ENCODE assay signal across 41 cellular contexts in the genomic region with DNA sequence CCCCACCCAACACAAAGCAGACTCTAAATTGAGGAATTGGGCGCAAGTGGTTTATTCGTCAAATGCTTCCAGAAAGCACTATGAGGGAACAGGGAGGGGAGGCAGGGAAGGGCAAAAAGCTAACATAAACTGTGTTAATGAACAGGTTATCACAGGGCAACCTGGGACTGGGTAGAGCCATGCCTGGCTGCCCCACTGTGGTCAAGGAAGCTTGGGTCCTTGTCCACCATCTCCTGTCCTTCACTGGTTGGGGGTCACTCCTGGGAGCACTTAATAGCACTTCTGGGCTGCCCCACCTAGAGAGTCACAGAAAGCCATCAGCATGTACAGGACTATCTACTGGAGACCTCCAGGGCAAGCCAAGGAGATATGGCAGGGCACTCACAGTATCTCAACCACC.
"Had no signal": no experiment of that assay in that cellular context is flagged by ENCODE, and none has a peak within 500 bp of the region (broad histone marks: within the 10 kb centered on the region; RNA-seq: fewer than 3 reads in every experiment).

No MANE protein-coding gene starts in this region.

- H3K4me3 ChIP-seq: adrenal gland, ascending aorta, body of pancreas, breast epithelium, cardiac muscle cell had no signal

- H3K4me3 Mint-ChIP-seq: activated naive CD4-positive, alpha-beta T cell treated with anti-CD3 and anti-CD28 coated beads for 36 hours; activated naive CD4-positive, alpha-beta T cell treated with anti-CD3 and anti-CD28 coated beads, Interleukin-2, amount 10 ng/mL, durations not matched to agents 7 days and 5 days; activated naive CD4-positive, alpha-beta T cell treated with anti-CD3 and anti-CD28 coated beads, Interleukin-2, amount 50 U/mL, for 24 hours; activated naive CD8-positive, alpha-beta T cell; activated naive CD8-positive, alpha-beta T cell treated with anti-CD3 and anti-CD28 coated beads for 36 hours; activated naive CD8-positive, alpha-beta T cell treated with anti-CD3 and anti-CD28 coated beads, Interleukin-2, amount 10 ng/mL, durations not matched to agents 7 days and 5 days; activated naive CD8-positive, alpha-beta T cell treated with anti-CD3 and anti-CD28 coated beads, Interleukin-2, amount 50 U/mL, for 24 hours; activated T-cell treated with anti-CD3 and anti-CD28 coated beads, Interleukin-2, amount 50 U/mL, for 24 hours; activated T-cell treated with anti-CD3 and anti-CD28 coated beads, Interleukin-2, amount 50 U/mL, for 4 hours; activated T-cell treated with anti-CD3 and anti-CD28 coated beads, Interleukin-2, amount 50 U/mL, for 72 hours; activated T-helper 1 cell treated with anti-CD3 and anti-CD28 coated beads, Interleukin-12 subunit alpha, Interleukin-12 subunit beta, Interleukin-2, Interleukin-4 antibody, amounts not matched to agents 30 ng/mL and 10 ng/mL and 1 ng/mL, durations not matched to agents 14 hours and 24 hours and 36 hours; activated T-helper 17 cell treated with anti-CD3 and anti-CD28 coated beads, Interleukin-2, amount 50 U/mL, for 72 hours; brain; central memory CD8-positive, alpha-beta T cell had no signal

- H3K27ac Mint-ChIP-seq: activated naive CD4-positive, alpha-beta T cell treated with anti-CD3 and anti-CD28 coated beads for 36 hours; activated naive CD4-positive, alpha-beta T cell treated with anti-CD3 and anti-CD28 coated beads, Interleukin-2, amount 10 ng/mL, durations not matched to agents 7 days and 5 days; activated naive CD4-positive, alpha-beta T cell treated with anti-CD3 and anti-CD28 coated beads, Interleukin-2, amount 50 U/mL, for 24 hours; activated naive CD4-positive, alpha-beta T cell treated with anti-CD3 and anti-CD28 coated beads, Interleukin-2, amount 50 U/mL, for 72 hours; activated naive CD8-positive, alpha-beta T cell; activated naive CD8-positive, alpha-beta T cell treated with anti-CD3 and anti-CD28 coated beads for 36 hours; activated naive CD8-positive, alpha-beta T cell treated with anti-CD3 and anti-CD28 coated beads, Interleukin-2, amount 10 ng/mL, durations not matched to agents 7 days and 5 days; activated naive CD8-positive, alpha-beta T cell treated with anti-CD3 and anti-CD28 coated beads, Interleukin-2, amount 50 U/mL, for 24 hours; activated T-cell treated with anti-CD3 and anti-CD28 coated beads, Interleukin-2, amount 50 U/mL, for 24 hours; activated T-cell treated with anti-CD3 and anti-CD28 coated beads, Interleukin-2, amount 50 U/mL, for 72 hours; activated T-helper 1 cell treated with anti-CD3 and anti-CD28 coated beads, Interleukin-12 subunit alpha, Interleukin-12 subunit beta, Interleukin-2, Interleukin-4 antibody, amounts not matched to agents 30 ng/mL and 10 ng/mL and 1 ng/mL, durations not matched to agents 14 hours and 24 hours and 36 hours; activated T-helper 17 cell treated with anti-CD3 and anti-CD28 coated beads, Interleukin-2, amount 50 U/mL, for 72 hours; activated T-helper 2 cell treated with anti-CD3 and anti-CD28 coated beads, Interferon-gamma antibody, Interleukin-2, Interleukin-4, amounts not matched to agents 10 μg/mL and 5 μg/mL and 100 μg/mL, durations not matched to agents 14 hours and 24 hours and 36 hours; brain had no signal

- H3K27ac ChIP-seq: adrenal gland, ascending aorta, body of pancreas, brain microvascular endothelial cell, breast epithelium, cardiac muscle cell had no signal

- H3K36me3 ChIP-seq: adrenal gland, ascending aorta, brain microvascular endothelial cell, breast epithelium, cardiac muscle cell had no signal

- DNase-seq: activated effector memory CD4-positive, alpha-beta T cell treated with anti-CD3 and anti-CD28 coated beads, Interleukin-2, amount 50 U/mL, for 16 hours; activated effector memory CD4-positive, alpha-beta T cell treated with Interleukin-2 at 50 U/mL for 16 hours; activated gamma-delta T cell; activated gamma-delta T cell treated with Interleukin-2 at 50 U/mL for 16 hours; activated naive CD4-positive, alpha-beta T cell; activated naive CD4-positive, alpha-beta T cell treated with anti-CD3 and anti-CD28 coated beads for 36 hours; activated naive CD4-positive, alpha-beta T cell treated with anti-CD3 and anti-CD28 coated beads, Interleukin-2, amount 10 ng/mL, durations not matched to agents 7 days and 5 days; activated naive CD4-positive, alpha-beta T cell treated with anti-CD3 and anti-CD28 coated beads, Interleukin-2, amount 50 U/mL, for 16 hours; activated naive CD4-positive, alpha-beta T cell treated with Interleukin-2 at 50 U/mL for 16 hours; activated naive CD8-positive, alpha-beta T cell treated with anti-CD3 and anti-CD28 coated beads for 36 hours; activated naive CD8-positive, alpha-beta T cell treated with anti-CD3 and anti-CD28 coated beads, Interleukin-2, amount 10 ng/mL, durations not matched to agents 7 days and 5 days; activated naive CD8-positive, alpha-beta T cell treated with anti-CD3 and anti-CD28 coated beads, Interleukin-2, amount 50 U/mL, for 24 hours; activated T-cell treated with anti-CD3 and anti-CD28 coated beads for 4 hours; activated T-cell treated with anti-CD3 and anti-CD28 coated beads, Interleukin-2, amount 50 U/mL, for 1 hour; activated T-cell treated with anti-CD3 and anti-CD28 coated beads, Interleukin-2, amount 50 U/mL, for 24 hours; activated T-cell treated with anti-CD3 and anti-CD28 coated beads, Interleukin-2, amount 50 U/mL, for 4 hours; activated T-cell treated with anti-CD3 and anti-CD28 coated beads, Interleukin-2, amount 50 U/mL, for 48 hours; activated T-cell treated with anti-CD3 and anti-CD28 coated beads, Interleukin-2, amount 50 U/mL, for 72 hours; adrenal gland; amniotic stem cell; amygdala; anterior cingulate cortex; aorta; body of pancreas; brain microvascular endothelial cell; caudate nucleus; central memory CD4-positive, alpha-beta T cell; cerebellar nuclear complex had no signal

- H3K9me3 Mint-ChIP-seq: activated naive CD4-positive, alpha-beta T cell treated with anti-CD3 and anti-CD28 coated beads for 36 hours; activated naive CD4-positive, alpha-beta T cell treated with anti-CD3 and anti-CD28 coated beads, Interleukin-2, amount 10 ng/mL, durations not matched to agents 7 days and 5 days; activated naive CD4-positive, alpha-beta T cell treated with anti-CD3 and anti-CD28 coated beads, Interleukin-2, amount 50 U/mL, for 24 hours; activated naive CD4-positive, alpha-beta T cell treated with anti-CD3 and anti-CD28 coated beads, Interleukin-2, amount 50 U/mL, for 72 hours; activated naive CD8-positive, alpha-beta T cell treated with anti-CD3 and anti-CD28 coated beads for 36 hours; activated naive CD8-positive, alpha-beta T cell treated with anti-CD3 and anti-CD28 coated beads, Interleukin-2, amount 10 ng/mL, durations not matched to agents 7 days and 5 days; activated naive CD8-positive, alpha-beta T cell treated with anti-CD3 and anti-CD28 coated beads, Interleukin-2, amount 50 U/mL, for 24 hours; activated T-cell treated with anti-CD3 and anti-CD28 coated beads, Interleukin-2, amount 50 U/mL, for 24 hours; activated T-cell treated with anti-CD3 and anti-CD28 coated beads, Interleukin-2, amount 50 U/mL, for 4 hours; activated T-helper 1 cell treated with anti-CD3 and anti-CD28 coated beads, Interleukin-12 subunit alpha, Interleukin-12 subunit beta, Interleukin-2, Interleukin-4 antibody, amounts not matched to agents 30 ng/mL and 10 ng/mL and 1 ng/mL, durations not matched to agents 14 hours and 24 hours and 36 hours; activated T-helper 17 cell treated with anti-CD3 and anti-CD28 coated beads, Interleukin-2, amount 50 U/mL, for 72 hours; activated T-helper 2 cell treated with anti-CD3 and anti-CD28 coated beads, Interferon-gamma antibody, Interleukin-2, Interleukin-4, amounts not matched to agents 10 μg/mL and 5 μg/mL and 100 μg/mL, durations not matched to agents 14 hours and 24 hours and 36 hours; brain; central memory CD8-positive, alpha-beta T cell had no signal

- H3K4me1 Mint-ChIP-seq: activated naive CD4-positive, alpha-beta T cell treated with anti-CD3 and anti-CD28 coated beads, Interleukin-2, amount 10 ng/mL, durations not matched to agents 7 days and 5 days; activated naive CD4-positive, alpha-beta T cell treated with anti-CD3 and anti-CD28 coated beads, Interleukin-2, amount 50 U/mL, for 24 hours; activated naive CD8-positive, alpha-beta T cell treated with anti-CD3 and anti-CD28 coated beads for 36 hours; activated naive CD8-positive, alpha-beta T cell treated with anti-CD3 and anti-CD28 coated beads, Interleukin-2, amount 10 ng/mL, durations not matched to agents 7 days and 5 days; activated naive CD8-positive, alpha-beta T cell treated with anti-CD3 and anti-CD28 coated beads, Interleukin-2, amount 50 U/mL, for 24 hours; activated T-helper 17 cell treated with anti-CD3 and anti-CD28 coated beads, Interleukin-2, amount 50 U/mL, for 72 hours; brain; central memory CD8-positive, alpha-beta T cell had no signal

- H3K9me3 ChIP-seq: adrenal gland, ascending aorta, body of pancreas, breast epithelium had no signal

- H3K4me1 ChIP-seq: adrenal gland, ascending aorta, body of pancreas, breast epithelium had no signal

- H3K27me3 Mint-ChIP-seq: activated naive CD4-positive, alpha-beta T cell treated with anti-CD3 and anti-CD28 coated beads, Interleukin-2, amount 10 ng/mL, durations not matched to agents 7 days and 5 days had no signal

- H3K27me3 ChIP-seq: adrenal gland, ascending aorta, body of pancreas, brain microvascular endothelial cell, breast epithelium, cardiac muscle cell had no signal

- H3K36me3 Mint-ChIP-seq: activated naive CD4-positive, alpha-beta T cell treated with anti-CD3 and anti-CD28 coated beads, Interleukin-2, amount 10 ng/mL, durations not matched to agents 7 days and 5 days; activated naive CD4-positive, alpha-beta T cell treated with anti-CD3 and anti-CD28 coated beads, Interleukin-2, amount 50 U/mL, for 24 hours; activated naive CD4-positive, alpha-beta T cell treated with anti-CD3 and anti-CD28 coated beads, Interleukin-2, amount 50 U/mL, for 72 hours; activated naive CD8-positive, alpha-beta T cell; activated naive CD8-positive, alpha-beta T cell treated with anti-CD3 and anti-CD28 coated beads for 36 hours; activated naive CD8-positive, alpha-beta T cell treated with anti-CD3 and anti-CD28 coated beads, Interleukin-2, amount 10 ng/mL, durations not matched to agents 7 days and 5 days; brain had no signal

- ATAC-seq: activated naive CD4-positive, alpha-beta T cell treated with anti-CD3 and anti-CD28 coated beads, Interleukin-2, amount 50 U/mL, for 72 hours; activated naive CD8-positive, alpha-beta T cell treated with anti-CD3 and anti-CD28 coated beads, Interleukin-2, amount 50 U/mL, for 24 hours; activated T-cell treated with anti-CD3 and anti-CD28 coated beads, Interleukin-2, amount 50 U/mL, for 4 hours; activated T-cell treated with anti-CD3 and anti-CD28 coated beads, Interleukin-2, amount 50 U/mL, for 72 hours; activated T-helper 17 cell treated with anti-CD3 and anti-CD28 coated beads, Interleukin-2, amount 50 U/mL, for 72 hours; body of pancreas had no signal

- FAIRE-seq: astrocyte, bronchial epithelial cell had no signal
